25 cellular contexts compared by ENCODE assay signal in the genomic region with DNA sequence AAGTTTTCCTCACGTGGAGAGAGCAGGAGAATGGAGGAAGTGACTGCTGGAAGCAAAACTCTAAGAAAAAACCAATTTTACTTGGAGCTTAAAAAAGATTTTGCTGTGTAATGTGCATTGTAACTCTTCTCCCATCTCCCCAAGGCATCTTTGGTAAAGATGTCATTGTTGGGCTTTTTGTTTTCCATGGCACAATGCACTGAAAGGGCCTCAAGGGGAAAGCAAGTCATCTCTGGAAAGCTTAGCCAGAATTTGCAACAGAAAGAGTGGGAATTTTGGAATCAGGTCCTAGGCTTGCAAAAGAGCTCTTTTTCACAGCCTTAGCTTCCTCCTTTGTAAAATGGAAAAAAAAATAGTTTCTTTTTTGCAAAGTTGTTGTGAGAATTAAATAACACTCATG.
"Had no signal": no experiment of that assay in that cellular context is flagged by ENCODE, and none has a peak within 500 bp of the region (broad histone marks: within the 10 kb centered on the region; RNA-seq: fewer than 3 reads in every experiment).

No MANE protein-coding gene starts in this region.

- H3K27me3 ChIP-seq: dorsolateral prefrontal cortex, neutrophil, right lobe of liver, stomach, testis, tibial artery had no signal

- H3K27ac Mint-ChIP-seq: immature natural killer cell; natural killer cell; progenitor cell of endocrine pancreas; stimulated activated effector memory CD8-positive, alpha-beta T cell treated with anti-CD3 and anti-CD28 coated beads, Interleukin-12 subunit alpha, Interleukin-12 subunit beta, amount 100 ng/mL, for 72 hours; type B pancreatic cell had no signal

- H3K4me3 ChIP-seq: dorsolateral prefrontal cortex, lower lobe of right lung, right lobe of liver, smooth muscle cell, stomach, testis, tibial artery had no signal

- H3K9me3 ChIP-seq: lower lobe of right lung, neutrophil, right lobe of liver, stomach, testis, tibial artery had no signal

- H3K36me3 ChIP-seq: lower lobe of right lung, neutrophil, right lobe of liver, stomach, tibial artery had no signal

- H2AFZ ChIP-seq: parathyroid adenoma had no signal

- H3K4me1 ChIP-seq: lower lobe of right lung, parathyroid adenoma, right lobe of liver, stomach, testis, tibial artery had no signal

- H3K36me3 Mint-ChIP-seq: natural killer cell; stimulated activated effector memory CD8-positive, alpha-beta T cell treated with anti-CD3 and anti-CD28 coated beads, Interleukin-12 subunit alpha, Interleukin-12 subunit beta, amount 100 ng/mL, for 72 hours; type B pancreatic cell had no signal

- H3K4me1 Mint-ChIP-seq: immature natural killer cell, natural killer cell had no signal

- H3K79me2 ChIP-seq: parathyroid adenoma had no signal

- H3K27ac ChIP-seq: dorsolateral prefrontal cortex, lower lobe of right lung, neutrophil, parathyroid adenoma, right lobe of liver, stomach, testis, tibial artery had no signal

- H3K9ac ChIP-seq: parathyroid adenoma had no signal

- H3K4me3 Mint-ChIP-seq: immature natural killer cell; natural killer cell; stimulated activated effector memory CD8-positive, alpha-beta T cell treated with anti-CD3 and anti-CD28 coated beads, Interleukin-12 subunit alpha, Interleukin-12 subunit beta, amount 100 ng/mL, for 72 hours; type B pancreatic cell had no signal

- DNase-seq: dorsolateral prefrontal cortex; effector CD4-positive, alpha-beta T cell; hypothalamus; immature natural killer cell; islet precursor cell; kidney glomerular epithelial cell; left colon; left ventricle myocardium superior; lower lobe of right lung; natural killer cell; right lobe of liver; stimulated activated CD4-positive, alpha-beta T cell treated with anti-CD3 and anti-CD28 coated beads, Interleukin-12 subunit alpha, Interleukin-12 subunit beta, amount 100 ng/mL, for 4 hours; stimulated activated CD4-positive, alpha-beta T cell treated with anti-CD3 and anti-CD28 coated beads, Interleukin-2, amount 100 ng/mL, for 24 hours; stimulated activated CD4-positive, alpha-beta T cell treated with anti-CD3 and anti-CD28 coated beads, Interleukin-4, amount 100 ng/mL, for 24 hours; stimulated activated naive CD4-positive, alpha-beta T cell treated with Interleukin-2 at 50 U/mL for 16 hours; stomach; substantia nigra; testis; tibial artery had no signal

- H3K27me3 Mint-ChIP-seq: progenitor cell of endocrine pancreas, type B pancreatic cell had no signal

- H3K4me2 ChIP-seq: smooth muscle cell had no signal

- H3K9me3 Mint-ChIP-seq: immature natural killer cell; natural killer cell; stimulated activated effector memory CD8-positive, alpha-beta T cell treated with anti-CD3 and anti-CD28 coated beads, Interleukin-12 subunit alpha, Interleukin-12 subunit beta, amount 100 ng/mL, for 72 hours; type B pancreatic cell had no signal
